ENCODE assay signal across 32 cellular contexts in the genomic region with DNA sequence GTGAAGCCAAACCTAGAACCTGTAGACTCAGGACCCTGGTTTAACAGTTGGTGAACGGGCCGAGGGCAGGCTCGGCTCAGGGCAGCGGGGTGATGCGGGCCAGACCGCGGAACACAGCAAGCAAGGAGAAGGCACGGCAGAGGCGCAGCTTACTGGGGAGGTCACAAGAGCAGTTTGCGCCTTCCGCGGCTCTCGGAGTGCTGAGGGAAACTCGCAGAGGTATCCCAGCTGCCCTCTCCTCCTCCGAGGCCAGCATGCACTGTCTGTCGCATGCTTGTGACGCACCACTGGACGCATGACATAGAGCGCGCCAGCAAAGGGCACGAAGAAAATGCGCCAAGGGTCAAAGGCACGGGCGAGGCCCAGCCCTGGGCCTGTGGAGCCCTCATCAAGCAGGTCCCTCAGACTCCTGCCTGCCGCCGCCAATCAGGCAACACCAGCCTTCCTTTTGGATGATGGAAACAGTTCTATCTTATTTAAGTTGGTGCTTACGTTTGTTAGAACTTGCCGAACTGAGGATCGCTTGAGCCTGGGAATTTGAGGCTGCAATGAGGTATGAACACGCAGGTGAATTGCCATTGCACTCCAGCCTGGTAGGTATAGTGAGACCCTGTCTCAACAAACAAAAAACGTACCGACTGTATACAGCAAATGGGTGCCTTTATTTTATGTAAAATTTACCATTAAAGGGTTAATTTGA.
"Had no signal": no experiment of that assay in that cellular context is flagged by ENCODE, and none has a peak within 500 bp of the region (broad histone marks: within the 10 kb centered on the region; RNA-seq: fewer than 3 reads in every experiment).

No MANE protein-coding gene starts in this region.

- ATAC-seq: activated CD8-positive, alpha-beta T cell treated with anti-CD3 and anti-CD28 coated beads for 36 hours; activated naive CD4-positive, alpha-beta T cell treated with anti-CD3 and anti-CD28 coated beads, Interleukin-2, amount 50 U/mL, for 72 hours; activated T-cell treated with anti-CD3 and anti-CD28 coated beads, Interleukin-2, amount 50 U/mL, for 4 hours; activated T-cell treated with anti-CD3 and anti-CD28 coated beads, Interleukin-2, amount 50 U/mL, for 72 hours; activated T-helper 17 cell treated with anti-CD3 and anti-CD28 coated beads, Interleukin-2, amount 50 U/mL, for 72 hours; body of pancreas; T-cell; T-helper 17 cell had no signal

- DNase-seq: activated B cell treated with CpG ODN at 0.5 μM for 24 hours; activated CD4-positive, alpha-beta memory T cell treated with anti-CD3 and anti-CD28 coated beads for 36 hours; activated CD4-positive, alpha-beta T cell treated with anti-CD3 and anti-CD28 coated beads for 4 hours; activated CD4-positive, alpha-beta T cell treated with anti-CD3 and anti-CD28 coated beads, Interleukin-2, amount 10 ng/mL, durations not matched to agents 24 days and 14 days; activated CD4-positive, alpha-beta T cell treated with anti-CD3 and anti-CD28 coated beads, Interleukin-2, amount 50 U/mL, for 1 hour; activated CD4-positive, alpha-beta T cell treated with anti-CD3 and anti-CD28 coated beads, Interleukin-2, amount 50 U/mL, for 4 hours; activated CD4-positive, CD25-positive, alpha-beta regulatory T cell treated with anti-CD3 and anti-CD28 coated beads, Interleukin-2, amount 50 U/mL, for 72 hours; activated CD8-positive, alpha-beta memory T cell treated with anti-CD3 and anti-CD28 coated beads, Interleukin-2, amount 50 U/mL, for 4 hours; activated CD8-positive, alpha-beta T cell treated with anti-CD3 and anti-CD28 coated beads for 36 hours; activated effector memory CD4-positive, alpha-beta T cell treated with anti-CD3 and anti-CD28 coated beads, Interleukin-2, amount 50 U/mL, for 16 hours; activated gamma-delta T cell treated with Interleukin-2 at 50 U/mL for 16 hours; activated naive CD4-positive, alpha-beta T cell; activated naive CD4-positive, alpha-beta T cell treated with anti-CD3 and anti-CD28 coated beads for 36 hours; activated naive CD4-positive, alpha-beta T cell treated with anti-CD3 and anti-CD28 coated beads, Interleukin-2, amount 50 U/mL, for 16 hours; activated naive CD8-positive, alpha-beta T cell treated with anti-CD3 and anti-CD28 coated beads for 36 hours; activated T-cell treated with anti-CD3 and anti-CD28 coated beads for 4 hours; activated T-cell treated with anti-CD3 and anti-CD28 coated beads, Interleukin-2, amount 50 U/mL, for 1 hour; activated T-cell treated with anti-CD3 and anti-CD28 coated beads, Interleukin-2, amount 50 U/mL, for 4 hours; activated T-cell treated with anti-CD3 and anti-CD28 coated beads, Interleukin-2, amount 50 U/mL, for 72 hours; adrenal gland; amniotic stem cell; body of pancreas; brain microvascular endothelial cell; caudate nucleus; T-cell; T-helper 17 cell had no signal

- H3K4me1 Mint-ChIP-seq: activated B cell treated with CpG ODN at 0.5 μM for 24 hours; activated CD4-positive, alpha-beta T cell treated with anti-CD3 and anti-CD28 coated beads, Interleukin-2, amount 10 ng/mL, durations not matched to agents 24 days and 14 days; activated naive CD8-positive, alpha-beta T cell treated with anti-CD3 and anti-CD28 coated beads for 36 hours; activated T-helper 17 cell treated with anti-CD3 and anti-CD28 coated beads, Interleukin-2, amount 50 U/mL, for 72 hours; central memory CD8-positive, alpha-beta T cell; T-cell; T-helper 17 cell had no signal

- H3K9me3 Mint-ChIP-seq: activated CD4-positive, alpha-beta memory T cell treated with anti-CD3 and anti-CD28 coated beads for 36 hours; activated CD8-positive, alpha-beta T cell treated with anti-CD3 and anti-CD28 coated beads for 36 hours; activated naive CD4-positive, alpha-beta T cell treated with anti-CD3 and anti-CD28 coated beads for 36 hours; activated naive CD8-positive, alpha-beta T cell treated with anti-CD3 and anti-CD28 coated beads for 36 hours had no signal

- H3K27ac ChIP-seq: adrenal gland, body of pancreas, brain microvascular endothelial cell, cardiac muscle cell, VCaP had no signal

- H3K9me3 ChIP-seq: adrenal gland, body of pancreas had no signal

- H3K4me1 ChIP-seq: adrenal gland, body of pancreas had no signal

- H3K4me3 Mint-ChIP-seq: activated B cell treated with CpG ODN at 0.5 μM for 24 hours; activated CD4-positive, alpha-beta memory T cell treated with anti-CD3 and anti-CD28 coated beads for 36 hours; activated CD4-positive, alpha-beta T cell treated with anti-CD3 and anti-CD28 coated beads, Interleukin-2, amount 10 ng/mL, durations not matched to agents 24 days and 14 days; activated CD8-positive, alpha-beta T cell treated with anti-CD3 and anti-CD28 coated beads for 36 hours; activated naive CD4-positive, alpha-beta T cell treated with anti-CD3 and anti-CD28 coated beads for 36 hours; activated naive CD8-positive, alpha-beta T cell treated with anti-CD3 and anti-CD28 coated beads for 36 hours; activated T-cell treated with anti-CD3 and anti-CD28 coated beads, Interleukin-2, amount 50 U/mL, for 4 hours; activated T-cell treated with anti-CD3 and anti-CD28 coated beads, Interleukin-2, amount 50 U/mL, for 72 hours; activated T-helper 1 cell treated with anti-CD3 and anti-CD28 coated beads, Interleukin-12 subunit alpha, Interleukin-12 subunit beta, Interleukin-2, Interleukin-4 antibody, amounts not matched to agents 30 ng/mL and 10 ng/mL and 1 ng/mL, durations not matched to agents 14 hours and 24 hours and 36 hours; activated T-helper 17 cell treated with anti-CD3 and anti-CD28 coated beads, Interleukin-2, amount 50 U/mL, for 72 hours; central memory CD8-positive, alpha-beta T cell; T-cell; T-helper 17 cell had no signal

- H3K27ac Mint-ChIP-seq: activated B cell treated with CpG ODN at 0.5 μM for 24 hours; activated CD4-positive, alpha-beta memory T cell treated with anti-CD3 and anti-CD28 coated beads for 36 hours; activated CD4-positive, alpha-beta T cell treated with anti-CD3 and anti-CD28 coated beads, Interleukin-2, amount 10 ng/mL, durations not matched to agents 24 days and 14 days; activated CD8-positive, alpha-beta T cell treated with anti-CD3 and anti-CD28 coated beads for 36 hours; activated naive CD4-positive, alpha-beta T cell treated with anti-CD3 and anti-CD28 coated beads for 36 hours; activated naive CD4-positive, alpha-beta T cell treated with anti-CD3 and anti-CD28 coated beads, Interleukin-2, amount 50 U/mL, for 72 hours; activated naive CD8-positive, alpha-beta T cell treated with anti-CD3 and anti-CD28 coated beads for 36 hours; activated T-cell treated with anti-CD3 and anti-CD28 coated beads, Interleukin-2, amount 50 U/mL, for 72 hours; activated T-helper 1 cell treated with anti-CD3 and anti-CD28 coated beads, Interleukin-12 subunit alpha, Interleukin-12 subunit beta, Interleukin-2, Interleukin-4 antibody, amounts not matched to agents 30 ng/mL and 10 ng/mL and 1 ng/mL, durations not matched to agents 14 hours and 24 hours and 36 hours; activated T-helper 17 cell treated with anti-CD3 and anti-CD28 coated beads, Interleukin-2, amount 50 U/mL, for 72 hours; T-cell; T-helper 17 cell had no signal

- H3K27me3 Mint-ChIP-seq: activated B cell treated with CpG ODN at 0.5 μM for 24 hours; activated CD4-positive, alpha-beta memory T cell treated with anti-CD3 and anti-CD28 coated beads for 36 hours; activated CD4-positive, alpha-beta T cell treated with anti-CD3 and anti-CD28 coated beads, Interleukin-2, amount 10 ng/mL, durations not matched to agents 24 days and 14 days; activated CD8-positive, alpha-beta T cell treated with anti-CD3 and anti-CD28 coated beads for 36 hours; activated naive CD8-positive, alpha-beta T cell treated with anti-CD3 and anti-CD28 coated beads for 36 hours; activated T-helper 17 cell treated with anti-CD3 and anti-CD28 coated beads, Interleukin-2, amount 50 U/mL, for 72 hours; central memory CD8-positive, alpha-beta T cell; T-cell; T-helper 17 cell had no signal

- H3K36me3 Mint-ChIP-seq: activated CD4-positive, alpha-beta memory T cell treated with anti-CD3 and anti-CD28 coated beads for 36 hours; activated naive CD8-positive, alpha-beta T cell treated with anti-CD3 and anti-CD28 coated beads for 36 hours; T-cell had no signal

- H3K4me3 ChIP-seq: adrenal gland, body of pancreas, cardiac muscle cell had no signal

- H3K36me3 ChIP-seq: adrenal gland, brain microvascular endothelial cell, cardiac muscle cell had no signal

- H3K27me3 ChIP-seq: adrenal gland, body of pancreas, brain microvascular endothelial cell, cardiac muscle cell had no signal
